ENCODE assay signal across 18 cellular contexts in the genomic region with DNA sequence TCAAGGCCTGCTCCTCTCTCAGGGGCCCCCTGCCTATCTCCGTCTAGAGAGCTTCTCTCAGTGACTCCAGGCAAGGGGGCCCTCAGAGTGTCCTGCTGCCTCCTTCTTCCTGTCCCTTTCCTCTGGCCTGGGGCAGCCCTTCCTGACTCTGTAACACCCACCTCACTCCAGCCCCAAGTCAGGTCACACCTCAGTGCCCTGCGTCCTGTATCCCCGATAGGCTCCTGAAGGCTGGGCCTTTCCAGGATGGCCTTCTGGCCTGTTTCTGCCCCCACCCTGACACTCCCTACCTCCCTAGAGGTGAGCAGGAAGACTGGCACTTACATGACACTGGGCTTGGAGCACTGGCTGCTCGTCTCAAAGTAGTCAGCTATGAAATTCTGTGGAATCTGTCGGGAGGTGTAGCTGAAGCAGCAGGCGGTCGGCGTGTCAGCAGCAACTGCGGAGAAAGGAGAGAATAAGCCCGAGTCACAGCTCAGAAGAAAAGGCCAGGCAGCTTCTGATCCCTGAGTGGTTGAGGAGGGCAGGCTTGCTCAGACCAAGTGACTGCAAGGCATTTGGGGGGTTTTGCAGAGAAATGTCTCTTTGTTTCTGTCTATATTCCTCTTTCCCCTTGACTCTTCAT. TPM values are rescaled to one million over a fixed set of nuclear protein-coding genes. Genes with fewer than 3 reads are reported as not detected.
DNase-seq lines count a peak whose midpoint lies in the region; ATAC-seq and TF ChIP-seq lines count a peak whose summit lies in the region.
"Had no signal": no experiment of that assay in that cellular context is flagged by ENCODE, and none has a peak within 500 bp of the region (broad histone marks: within the 10 kb centered on the region; RNA-seq: fewer than 3 reads in every experiment).

No MANE protein-coding gene starts in this region.

- H3K36me3 ChIP-seq in Peyer's patch: no peaks in the 10 kb centered on the region
- H3K36me3 ChIP-seq: cardiac muscle cell had no signal

- H3K27me3 Mint-ChIP-seq in immature natural killer cell (ENCODE audit: low read depth in 3 of 3) (peaks cover 2 to 22% (median 17%) of the 10 kb centered on the region in 3 donors), HFFc6 (ENCODE audit: insufficient read depth) (peaks cover 6% of the 10 kb centered on the region; the same call in 1 of the 2 replicates)
- H3K27me3 Mint-ChIP-seq in stimulated activated naive B cell treated with anti-CD40 and anti-IgM and Interleukin-4, amounts not matched to agents 10 μg/mL and 1 μg/mL and 100 μg/mL, for 72 hours: peaks cover 0 to 4% of the 10 kb centered on the region in 2 donors

- H3K4me1 ChIP-seq in Peyer's patch: peaks cover 0 to 3% (median 0%) of the 10 kb centered on the region in 4 donors

- H3K36me3 Mint-ChIP-seq in immature natural killer cell (no peaks in the 10 kb centered on the region), HFFc6 (ENCODE audit: low read depth) (no peaks in the 10 kb centered on the region)
- H3K36me3 Mint-ChIP-seq in stimulated activated naive B cell treated with anti-CD40 and anti-IgM and Interleukin-4, amounts not matched to agents 10 μg/mL and 1 μg/mL and 100 μg/mL, for 72 hours: no peaks in the 10 kb centered on the region
- H3K36me3 Mint-ChIP-seq: activated naive CD8-positive, alpha-beta T cell; CD4-positive, CD25-positive, alpha-beta regulatory T cell had no signal

- DNase-seq in NK-92 treated with Interleukin-12 subunit alpha and Interleukin-12 subunit beta, amount 100 ng/mL, for 24 hours (lab: John Stamatoyannopoulos, UW): peak; percentile 58
- DNase-seq in NK-92 (lab: John Stamatoyannopoulos, UW; ENCODE audit: unreplicated experiment) (no peak), Peyer's patch (no peak), immature natural killer cell (no peak), HFFc6 (no peak), foreskin melanocyte (no peak)
- no peak for DNase-seq in stimulated activated naive B cell treated with anti-CD40 and anti-IgM and Interleukin-4, amounts not matched to agents 10 μg/mL and 1 μg/mL and 100 μg/mL, for 72 hours
- DNase-seq in effector CD8-positive, alpha-beta T cell (lab: John Stamatoyannopoulos, UW): no peak
- DNase-seq: 8988T; CD4-positive, CD25-positive, alpha-beta regulatory T cell; IMR-90; NCI-H1105 treated with DMSO at 0.1 percent for 48 hours had no signal

- no peaks in the 10 kb centered on the region for H3K27me3 ChIP-seq in Peyer's patch

- ATAC-seq in stimulated activated naive B cell treated with anti-CD40 and anti-IgM and Interleukin-4, amounts not matched to agents 10 μg/mL and 1 μg/mL and 100 μg/mL, for 72 hours (replicated peaks): no peak

- peak overlapping the region in 3 of 4 donors; percentile 14 to 65 (median 49) for H3K27ac ChIP-seq in Peyer's patch
- H3K27ac ChIP-seq: cardiac muscle cell had no signal

- H3K27ac Mint-ChIP-seq in immature natural killer cell (peak overlapping the region; percentile 87 to 96 (median 92)), HFFc6 (no peak overlapping the region)
- peak overlapping the region; percentile 82 for H3K27ac Mint-ChIP-seq in stimulated activated naive B cell treated with anti-CD40 and anti-IgM and Interleukin-4, amounts not matched to agents 10 μg/mL and 1 μg/mL and 100 μg/mL, for 72 hours
- H3K27ac Mint-ChIP-seq: activated naive CD8-positive, alpha-beta T cell; CD4-positive, CD25-positive, alpha-beta regulatory T cell had no signal

- no peak for TF ChIP-seq POLR2A in Peyer's patch (IDR thresholded peaks at IDR 0.05)

- H3K9me3 ChIP-seq in Peyer's patch: no peaks in the 10 kb centered on the region

- no peak overlapping the region for H3K4me3 ChIP-seq in Peyer's patch
- H3K4me3 ChIP-seq: cardiac muscle cell had no signal

- H3K4me3 Mint-ChIP-seq in immature natural killer cell (peak overlapping the region; percentile 74 to 88 (median 78)), HFFc6 (no peak overlapping the region; the same call in 1 of the 2 replicates)
- H3K4me3 Mint-ChIP-seq in stimulated activated naive B cell treated with anti-CD40 and anti-IgM and Interleukin-4, amounts not matched to agents 10 μg/mL and 1 μg/mL and 100 μg/mL, for 72 hours: peak overlapping the region in 1 of 2 donors; percentile 15
- H3K4me3 Mint-ChIP-seq: activated naive CD8-positive, alpha-beta T cell; CD4-positive, CD25-positive, alpha-beta regulatory T cell had no signal

- peaks cover 94 to 97% of the 10 kb centered on the region in 2 donors for H3K4me1 Mint-ChIP-seq in immature natural killer cell
- H3K4me1 Mint-ChIP-seq in stimulated activated naive B cell treated with anti-CD40 and anti-IgM and Interleukin-4, amounts not matched to agents 10 μg/mL and 1 μg/mL and 100 μg/mL, for 72 hours: peaks cover 41 to 53% of the 10 kb centered on the region in 2 donors
- peaks cover 17% of the 10 kb centered on the region for H3K4me1 Mint-ChIP-seq in HFFc6 (ENCODE audit: low read depth)

- no peaks in the 10 kb centered on the region for H3K9me3 Mint-ChIP-seq in immature natural killer cell
- H3K9me3 Mint-ChIP-seq in stimulated activated naive B cell treated with anti-CD40 and anti-IgM and Interleukin-4, amounts not matched to agents 10 μg/mL and 1 μg/mL and 100 μg/mL, for 72 hours: no peaks in the 10 kb centered on the region
- H3K9me3 Mint-ChIP-seq in HFFc6: no peaks in the 10 kb centered on the region
- H3K9me3 Mint-ChIP-seq: CD4-positive, CD25-positive, alpha-beta regulatory T cell had no signal

- TF ChIP-seq CTCF in Peyer's patch (IDR thresholded peaks at IDR 0.05) (no peak), HFFc6 (IDR thresholded peaks at IDR 0.05) (no peak)

RNA-seq across cellular contexts. Expression of a gene that starts 1.0 kb away (rescaled TPM):
- total RNA-seq in Peyer's patch: 1 to 10 TPM in 1 of 4 donors, not detected in 3; 3.3 TPM
- 10 to 100 TPM in 1 of 3 donors, 1 to 10 TPM in 2; 1.0 to 39.5 (median 2.9) TPM for polyA plus RNA-seq in immature natural killer cell
- under 1 TPM in 5 of 6 experiments, not detected in 1; 0.17 to 0.66 (median 0.46) TPM for total RNA-seq in HFFc6 (2021; fragmentation: NEBNext Ultra II Directional; extraction: Animal tissue kit (Norgen Biotek cat#: 25700))
- total RNA-seq: cardiac muscle cell; CD4-positive, CD25-positive, alpha-beta regulatory T cell; endothelial cell of umbilical vein; IMR-90; SK-MEL-5 had no signal
- polyA plus RNA-seq: CD4-positive, CD25-positive, alpha-beta regulatory T cell; endothelial cell of umbilical vein; IMR-90; keratinocyte had no signal

RNA-seq across cellular contexts. Expression of a gene that starts 15.3 kb away (rescaled TPM):
- 10 to 100 TPM in 1 of 4 donors, 1 to 10 TPM in 1, not detected in 2; 1.3 to 24.8 TPM for total RNA-seq in Peyer's patch
- polyA plus RNA-seq in immature natural killer cell: 100 to 1,000 TPM in 1 of 3 donors, 10 to 100 TPM in 2; 30.5 to 129 (median 54.3) TPM
- total RNA-seq in HFFc6 (2021; fragmentation: NEBNext Ultra II Directional; extraction: Animal tissue kit (Norgen Biotek cat#: 25700)): not detected
- total RNA-seq: cardiac muscle cell; CD4-positive, CD25-positive, alpha-beta regulatory T cell; endothelial cell of umbilical vein; IMR-90; SK-MEL-5 had no signal
- polyA plus RNA-seq: endothelial cell of umbilical vein, IMR-90, keratinocyte had no signal

RNA-seq across cellular contexts. Expression of a gene that starts 19.1 kb away (rescaled TPM):
- total RNA-seq in Peyer's patch: 10 to 100 TPM in 2 of 4 donors, 1 to 10 TPM in 2; 3.4 to 69.3 (median 11.7) TPM
- polyA plus RNA-seq in immature natural killer cell: not detected
- 1 to 10 TPM in 2 of 6 experiments, under 1 TPM in 4; 0.54 to 1.3 (median 0.80) TPM for total RNA-seq in HFFc6 (2021; fragmentation: NEBNext Ultra II Directional; extraction: Animal tissue kit (Norgen Biotek cat#: 25700))
- total RNA-seq: IMR-90, mononuclear cell had no signal
- polyA plus RNA-seq: CD4-positive, CD25-positive, alpha-beta regulatory T cell had no signal
